Comparison of ENCODE assay signal across 14 cellular contexts in genomic region chr13:25310891-25311290, GRCh38. TPM values are rescaled to one million over a fixed set of nuclear protein-coding genes. Genes with fewer than 3 reads are reported as not detected.
DNase-seq lines count a peak whose midpoint lies in the region; ATAC-seq and TF ChIP-seq lines count a peak whose summit lies in the region.
"Had no signal": no experiment of that assay in that cellular context is flagged by ENCODE, and none has a peak within 500 bp of the region (broad histone marks: within the 10 kb centered on the region; RNA-seq: fewer than 3 reads in every experiment).

No MANE protein-coding gene starts in this region.

- H3K27me3 ChIP-seq in HL-60 (ENCODE audit: insufficient read depth, poor library complexity, severe bottlenecking) (no peaks in the 10 kb centered on the region), colonic mucosa (no peaks in the 10 kb centered on the region)

- H3K27ac ChIP-seq in HL-60 (replicated peaks) (peak overlapping the region; percentile 16; the same call in 1 of the 2 replicates), colonic mucosa (no peak overlapping the region)
- H3K27ac ChIP-seq: A549, RWPE1 had no signal

- no peaks in the 10 kb centered on the region for H3K4me1 ChIP-seq in colonic mucosa
- H3K4me1 ChIP-seq: A549 had no signal

- H3K9me3 Mint-ChIP-seq in activated naive CD4-positive, alpha-beta T cell treated with anti-CD3 and anti-CD28 coated beads, Interleukin-2, amount 10 ng/mL, durations not matched to agents 7 days and 5 days, result no peaks in the 10 kb centered on the region
- H3K9me3 Mint-ChIP-seq in endothelial cell (ENCODE audit: unreplicated experiment), result no peaks in the 10 kb centered on the region
- no peaks in the 10 kb centered on the region for H3K9me3 Mint-ChIP-seq in stimulated activated naive B cell treated with anti-CD40 and anti-IgM and Interleukin-4, amounts not matched to agents 10 μg/mL and 1 μg/mL and 100 μg/mL, for 72 hours

- H3K9me3 ChIP-seq in colonic mucosa, result no peaks in the 10 kb centered on the region
- H3K9me3 ChIP-seq: A549 had no signal

- no peak overlapping the region for H3K4me3 ChIP-seq in HL-60 (replicated peaks; ENCODE audit: insufficient read depth, low read length)
- H3K4me3 ChIP-seq in colonic mucosa, result no peak overlapping the region
- H3K4me3 ChIP-seq: A549 had no signal

- CTCF ChIA-PET in activated naive CD4-positive, alpha-beta T cell treated with anti-CD3 and anti-CD28 coated beads, Interleukin-2, amount 10 ng/mL, durations not matched to agents 7 days and 5 days (lab: Charles Lee), result interaction anchor here (1.1 kb wide), 1 partner anchor 9 kb away, joined by 3 read pairs; no protein-coding TSS in a partner anchor

- TF ChIP-seq CTCF in HL-60 (IDR thresholded peaks at IDR 0.05; ENCODE audit: insufficient read depth, low read length), result no peak
- TF ChIP-seq CTCF in endothelial cell (IDR thresholded peaks at IDR 0.05; ENCODE audit: unreplicated experiment), result no peak
- TF ChIP-seq CTCF in colonic mucosa (IDR thresholded peaks at IDR 0.05), result no peak

- peaks cover 14% of the 10 kb centered on the region for H3K4me1 Mint-ChIP-seq in activated naive CD4-positive, alpha-beta T cell treated with anti-CD3 and anti-CD28 coated beads, Interleukin-2, amount 10 ng/mL, durations not matched to agents 7 days and 5 days
- peaks cover 24% of the 10 kb centered on the region for H3K4me1 Mint-ChIP-seq in endothelial cell (ENCODE audit: unreplicated experiment)
- peaks cover 0 to 6% of the 10 kb centered on the region in 2 donors for H3K4me1 Mint-ChIP-seq in stimulated activated naive B cell treated with anti-CD40 and anti-IgM and Interleukin-4, amounts not matched to agents 10 μg/mL and 1 μg/mL and 100 μg/mL, for 72 hours

- intact Hi-C loops in colonic mucosa (cut with DNase I), result no loop called here

- H3K36me3 Mint-ChIP-seq in activated naive CD4-positive, alpha-beta T cell treated with anti-CD3 and anti-CD28 coated beads, Interleukin-2, amount 10 ng/mL, durations not matched to agents 7 days and 5 days, result peaks cover 52% of the 10 kb centered on the region
- peaks cover 14% of the 10 kb centered on the region for H3K36me3 Mint-ChIP-seq in endothelial cell (ENCODE audit: low read depth, unreplicated experiment)
- H3K36me3 Mint-ChIP-seq in stimulated activated naive B cell treated with anti-CD40 and anti-IgM and Interleukin-4, amounts not matched to agents 10 μg/mL and 1 μg/mL and 100 μg/mL, for 72 hours, result peaks cover 21 to 35% of the 10 kb centered on the region in 2 donors

- H3K27ac Mint-ChIP-seq in activated naive CD4-positive, alpha-beta T cell treated with anti-CD3 and anti-CD28 coated beads, Interleukin-2, amount 10 ng/mL, durations not matched to agents 7 days and 5 days, result peak overlapping the region; percentile 45
- H3K27ac Mint-ChIP-seq in endothelial cell (ENCODE audit: unreplicated experiment), result peak overlapping the region; percentile 44
- peak overlapping the region; percentile 67 for H3K27ac Mint-ChIP-seq in stimulated activated naive B cell treated with anti-CD40 and anti-IgM and Interleukin-4, amounts not matched to agents 10 μg/mL and 1 μg/mL and 100 μg/mL, for 72 hours

- no peaks in the 10 kb centered on the region for H3K27me3 Mint-ChIP-seq in activated naive CD4-positive, alpha-beta T cell treated with anti-CD3 and anti-CD28 coated beads, Interleukin-2, amount 10 ng/mL, durations not matched to agents 7 days and 5 days
- no peaks in the 10 kb centered on the region for H3K27me3 Mint-ChIP-seq in endothelial cell (ENCODE audit: unreplicated experiment)
- no peaks in the 10 kb centered on the region for H3K27me3 Mint-ChIP-seq in stimulated activated naive B cell treated with anti-CD40 and anti-IgM and Interleukin-4, amounts not matched to agents 10 μg/mL and 1 μg/mL and 100 μg/mL, for 72 hours

- peaks cover 7% of the 10 kb centered on the region for H3K36me3 ChIP-seq in colonic mucosa

- no peak for ATAC-seq in stimulated activated naive B cell treated with anti-CD40 and anti-IgM and Interleukin-4, amounts not matched to agents 10 μg/mL and 1 μg/mL and 100 μg/mL, for 72 hours (replicated peaks)
- ATAC-seq in GM21526 (IDR thresholded peaks at IDR 0.05; ENCODE audit: low FRiP score, unreplicated experiment), result no peak
- ATAC-seq: A549 had no signal

- no peak overlapping the region for H3K9ac ChIP-seq in colonic mucosa (ENCODE audit: low read depth in 2 of 2, low read length in 2 of 2)

- DNase-seq in activated naive CD4-positive, alpha-beta T cell treated with anti-CD3 and anti-CD28 coated beads, Interleukin-2, amount 10 ng/mL, durations not matched to agents 7 days and 5 days, result no peak
- DNase-seq in activated naive CD4-positive, alpha-beta T cell treated with anti-CD3 and anti-CD28 coated beads, Interleukin-2, amount 50 U/mL, for 16 hours, result no peak
- DNase-seq in HL-60 (ENCODE audit: low read depth in 1 of 2, low spot score in 1 of 2) (no peak), endothelial cell (ENCODE audit: low spot score) (no peak), colonic mucosa (no peak)
- DNase-seq in stimulated activated naive B cell treated with anti-CD40 and anti-IgM and Interleukin-4, amounts not matched to agents 10 μg/mL and 1 μg/mL and 100 μg/mL, for 72 hours, result no peak
- DNase-seq: KG1, NCI-H1694 treated with DMSO at 0.1 percent for 48 hours, NCI-H2107, NCI-H226, NCI-H524 had no signal

- H3K4me3 Mint-ChIP-seq in activated naive CD4-positive, alpha-beta T cell treated with anti-CD3 and anti-CD28 coated beads, Interleukin-2, amount 10 ng/mL, durations not matched to agents 7 days and 5 days, result no peak overlapping the region
- H3K4me3 Mint-ChIP-seq in endothelial cell (ENCODE audit: unreplicated experiment), result peak overlapping the region; percentile 1
- no peak overlapping the region for H3K4me3 Mint-ChIP-seq in stimulated activated naive B cell treated with anti-CD40 and anti-IgM and Interleukin-4, amounts not matched to agents 10 μg/mL and 1 μg/mL and 100 μg/mL, for 72 hours

RNA-seq across cellular contexts. Expression of gene NUP58, which starts 9.5 kb away (rescaled TPM):
- total RNA-seq in endothelial cell (ENCODE audit: unreplicated experiment), result 49.9 TPM
- total RNA-seq in colonic mucosa, result 10 to 100 TPM; 40.7 to 52.4 TPM

RNA-seq across cellular contexts. Expression of gene MTMR6, which starts 23.6 kb away (rescaled TPM):
- 21.2 TPM for total RNA-seq in endothelial cell (ENCODE audit: unreplicated experiment)
- 10 to 100 TPM; 11.0 to 16.3 TPM for total RNA-seq in colonic mucosa
